Comparison of ENCODE assay signal across 9 cellular contexts in the genomic region with DNA sequence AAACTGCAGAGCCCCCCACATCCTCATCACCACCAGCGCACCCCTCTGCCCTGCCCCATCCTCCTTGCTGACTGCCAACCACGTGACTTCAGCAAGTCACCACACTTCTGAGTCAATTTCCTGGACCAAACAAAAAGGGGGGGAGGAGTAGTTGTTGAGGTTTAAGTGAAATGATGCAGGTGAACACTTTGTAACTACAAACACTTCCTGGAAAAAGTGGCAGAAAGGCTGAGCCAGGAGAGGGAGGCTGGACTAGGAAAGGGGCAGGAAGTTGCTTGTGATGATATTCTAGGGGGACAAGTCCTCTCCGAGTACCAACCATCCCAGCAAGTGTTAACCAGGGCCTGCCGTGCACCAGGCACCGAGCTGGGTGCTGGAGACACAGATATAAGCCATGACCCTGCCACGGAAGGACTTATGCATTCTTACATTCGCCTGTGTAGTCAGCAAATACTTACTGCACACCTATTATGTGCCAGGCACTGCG.
DNase-seq lines count a peak whose midpoint lies in the region; ATAC-seq and TF ChIP-seq lines count a peak whose summit lies in the region.
"Had no signal": no experiment of that assay in that cellular context is flagged by ENCODE, and none has a peak within 500 bp of the region (broad histone marks: within the 10 kb centered on the region; RNA-seq: fewer than 3 reads in every experiment).

No MANE protein-coding gene starts in this region.

- peaks cover 12% of the 10 kb centered on the region for H3K36me3 Mint-ChIP-seq in glutamatergic neuron (ENCODE audit: unreplicated experiment)

- H3K27me3 Mint-ChIP-seq in glutamatergic neuron (ENCODE audit: unreplicated experiment) = peaks cover 25% of the 10 kb centered on the region

- peak; percentile 72 for ATAC-seq in GM19463 (IDR thresholded peaks at IDR 0.05; ENCODE audit: unreplicated experiment)

- H3K4me1 Mint-ChIP-seq in glutamatergic neuron (ENCODE audit: low read depth, unreplicated experiment) = peaks cover 62% of the 10 kb centered on the region

- H3K4me3 Mint-ChIP-seq in glutamatergic neuron (ENCODE audit: unreplicated experiment) = no peak overlapping the region

- no peak overlapping the region for H3K27ac Mint-ChIP-seq in glutamatergic neuron (ENCODE audit: unreplicated experiment)

- peaks cover 43% of the 10 kb centered on the region for H3K9me3 Mint-ChIP-seq in glutamatergic neuron (ENCODE audit: unreplicated experiment)

- no peak overlapping the region for H3K4me3 ChIP-seq in fibroblast of mammary gland (ENCODE audit: control insufficient read depth, low read depth, low read length)
- H3K4me3 ChIP-seq: SJSA1 had no signal

- TF ChIP-seq CTCF in fibroblast of mammary gland (conservative IDR thresholded peaks at IDR 0.05; ENCODE audit: control insufficient read depth, insufficient read depth, low read depth, low read length) (no peak), glutamatergic neuron (IDR thresholded peaks at IDR 0.05; ENCODE audit: partially characterized antibody, unreplicated experiment) (no peak)

- DNase-seq in NCI-H2107 (lab: John Stamatoyannopoulos, UW) (peak; percentile 28), fibroblast of mammary gland (ENCODE audit: low read depth) (peak; percentile 31), superior temporal gyrus (ENCODE audit: extremely low spot score) (no peak), glutamatergic neuron (no peak), mesenteric fat pad (ENCODE audit: low spot score) (no peak)
- peak; percentile 67 for DNase-seq in activated CD8-positive, alpha-beta memory T cell treated with anti-CD3 and anti-CD28 coated beads, Interleukin-2, amount 50 U/mL, for 4 hours
- DNase-seq in stimulated activated CD4-positive, alpha-beta T cell treated with anti-CD3 and anti-CD28 coated beads, Interleukin-4, amount 100 ng/mL, for 24 hours = peak; percentile 73

Comparison
In these comparisons a context has a peak if more than half of its experiments do, and no peak if none do; other contexts are left out.
1. DNase-seq: peak in NCI-H2107 (single experiment), activated CD8-positive, alpha-beta memory T cell treated with anti-CD3 and anti-CD28 coated beads, Interleukin-2, amount 50 U/mL, for 4 hours (single experiment), fibroblast of mammary gland (single experiment) and stimulated activated CD4-positive, alpha-beta T cell treated with anti-CD3 and anti-CD28 coated beads, Interleukin-4, amount 100 ng/mL, for 24 hours (single experiment); none in superior temporal gyrus (single experiment), glutamatergic neuron (single experiment) and mesenteric fat pad (single experiment).